Comparison of ENCODE assay signal across 8 cellular contexts in genomic region chr12:112126000-112126431, GRCh38. TPM values are rescaled to one million over a fixed set of nuclear protein-coding genes. Genes with fewer than 3 reads are reported as not detected.
DNase-seq lines count a peak whose midpoint lies in the region; ATAC-seq, FAIRE-seq and TF ChIP-seq lines count a peak whose summit lies in the region.

No MANE protein-coding gene starts in this region.

- no peaks in the 10 kb centered on the region for H3K27me3 ChIP-seq in GM12878 (replicated peaks in 1 of 2; ENCODE audit: control insufficient read depth in 2 of 2, insufficient read depth in 2 of 2, low read length in 1 of 2)
- no peaks in the 10 kb centered on the region for H3K27me3 ChIP-seq in lung (ENCODE audit: control insufficient read depth, insufficient read depth)

- H3K36me3 ChIP-seq in GM12878 (ENCODE audit: control insufficient read depth in 2 of 2, insufficient read depth in 2 of 2, low read length in 1 of 2) = no peaks in the 10 kb centered on the region
- H3K36me3 ChIP-seq in lung (ENCODE audit: control insufficient read depth in 2 of 2, insufficient read depth in 2 of 2, low read length in 2 of 2) = no peaks in the 10 kb centered on the region

- H3K4me2 ChIP-seq in A549 (peak overlapping the region; percentile 75), GM12878 (ENCODE audit: control insufficient read depth, insufficient read depth) (peak overlapping the region; percentile 99)

- BruUV-seq in GM12878 (replicated peaks; lab: Mats Ljungman, UMichigan) = no TSS peak

- TF ChIP-seq CTCF in A549 (IDR thresholded peaks at IDR 0.05) (no peak), GM12878 (IDR thresholded peaks at IDR 0.05 in 2 of 3, conservative IDR thresholded peaks at IDR 0.05 in 1 of 3; ENCODE audit: control insufficient read depth in 2 of 3, extremely low read depth in 1 of 3, insufficient read depth in 1 of 3, low read depth in 3 of 3, low read length in 3 of 3) (no peak), lung (IDR thresholded peaks at IDR 0.05; ENCODE audit: control extremely low read depth, extremely low read depth) (no peak)

- POLR2A ChIA-PET in A549 (lab: Yijun Ruan, JAX) (interaction anchor here (0.9 to 1.6 kb wide), 2 partner anchors 17 to 28 kb away, joined by 3 to 16 read pairs; partner anchors contain the start of gene NAA25), HEK293T (lab: Yijun Ruan, JAX) (interaction anchor here (0.9 to 2.8 kb wide), 4 partner anchors 9 to 38 kb away, joined by 3 to 36 read pairs (median 16); partner anchors contain the start of gene NAA25), GM12878 (lab: Charles Lee) (interaction anchor here (0.9 to 11.5 kb wide), 9 partner anchors 10 to 261 kb away, joined by 3 to 161 read pairs (median 6); partner anchors contain the start of gene NAA25)

- TF ChIP-seq POLR2A in A549 (IDR thresholded peaks at IDR 0.05; ENCODE audit: low read length) = no peak
- no peak for TF ChIP-seq POLR2A in GM12878 (IDR thresholded peaks at IDR 0.05; ENCODE audit: low read depth, low read length)

- no peak for FAIRE-seq in A549 (lab: Jason Lieb, UNC)
- FAIRE-seq in GM12878 (lab: Jason Lieb, UNC) = no peak

- H3K9me3 ChIP-seq in A549 (no peaks in the 10 kb centered on the region), GM12878 (replicated peaks; ENCODE audit: control insufficient read depth, insufficient read depth, low read length) (no peaks in the 10 kb centered on the region), lung (ENCODE audit: control insufficient read depth in 2 of 2, insufficient read depth in 1 of 2, low read length in 1 of 2) (no peaks in the 10 kb centered on the region)

- CTCF ChIA-PET in A549 (lab: Yijun Ruan, JAX) = interaction anchor here (0.6 to 4.2 kb wide), 7 partner anchors 9 to 261 kb away, joined by 3 to 21 read pairs (median 3); partner anchors contain the start of gene NAA25
- CTCF ChIA-PET in HEK293T (lab: Yijun Ruan, JAX) = no interaction called here
- CTCF ChIA-PET in GM12878 (lab: Yijun Ruan, JAX) = interaction anchor here (0.8 to 2.1 kb wide), 8 partner anchors 9 to 181 kb away, joined by 3 to 7 read pairs (median 4); partner anchors contain the start of genes ERP29 and TMEM116

- no peak for TF ChIP-seq RAD21 in A549 (conservative IDR thresholded peaks at IDR 0.05 in 1 of 2, IDR thresholded peaks at IDR 0.05 in 1 of 2)
- no peak for TF ChIP-seq RAD21 in GM12878 (IDR thresholded peaks at IDR 0.05; ENCODE audit: insufficient read depth, low read depth, low read length)

- no peak for ATAC-seq in A549
- peak; percentile 7; the same call in 2 of the 3 replicates for ATAC-seq in GM12878
- no peak for ATAC-seq in lung (ENCODE audit: insufficient read depth, low FRiP score)

- 34% methylated on average over 24 of the region's 25 CpGs for WGBS in A549 (ENCODE audit: missing lambda C conversion rate)
- WGBS in GM12878 (ENCODE audit: insufficient coverage, insufficient replicate concordance, low lambda C conversion rate, missing lambda C conversion rate) = under 1% methylated on average over 25 of the region's 25 CpGs
- 3% methylated on average over 25 of the region's 25 CpGs for WGBS in lung, 2 donors

- in situ Hi-C loops in GM12878 (cut with MboI) = no loop called here

- RAD21 ChIA-PET in GM12878 (lab: Charles Lee; ENCODE audit: unreplicated experiment) = interaction anchor here (1.3 to 2.8 kb wide), 7 partner anchors 9 to 112 kb away, joined by 4 to 23 read pairs (median 7); partner anchors contain the start of genes ERP29 and TMEM116

- H3K4me3 ChIP-seq in A549 = peak overlapping the region; percentile 78
- H3K4me3 ChIP-seq in GM12878 = peak overlapping the region; percentile 98
- peak overlapping the region; percentile 95 for H3K4me3 ChIP-seq in lung

- H4K20me1 ChIP-seq in GM12878 (ENCODE audit: control insufficient read depth, insufficient read depth) = no peaks in the 10 kb centered on the region

- peak overlapping the region; percentile 92 for H3K9ac ChIP-seq in GM12878 (ENCODE audit: control insufficient read depth, insufficient read depth, low read length)

- intact Hi-C loops in GM12878 (cut with micrococcal nuclease; ENCODE audit: unreplicated experiment) = loop anchor here (5.0 kb wide), 1 partner anchor 114 kb away; the partner anchor contains the start of genes ERP29 and TMEM116

- DNase-seq in A549 (ENCODE audit: low read depth in 1 of 2, low spot score in 1 of 2) (no peak), HEK293T (ENCODE audit: extremely low spot score) (no peak), GM12878 (ENCODE audit: low read depth, low spot score) (no peak), lung (ENCODE audit: low spot score) (no peak), ureter (ENCODE audit: low spot score) (peak; percentile 40), NCI-H2171 treated with DMSO at 0.1 percent for 48 hours (lab: John Stamatoyannopoulos, UW) (no peak), islet precursor cell (no peak)
- DNase-seq in activated CD4-positive, alpha-beta T cell treated with anti-CD3 and anti-CD28 coated beads, Interleukin-2, amount 50 U/mL, for 4 hours = no peak

- TF ChIP-seq EP300 in A549 (IDR thresholded peaks at IDR 0.05) = no peak
- TF ChIP-seq EP300 in GM12878 (IDR thresholded peaks at IDR 0.05; ENCODE audit: borderline replicate concordance in 1 of 2, control insufficient read depth in 1 of 2, low read depth in 2 of 2, low read length in 2 of 2) = no peak

- H2AFZ ChIP-seq in GM12878 (ENCODE audit: control insufficient read depth, low read depth, low read length) = peak overlapping the region; percentile 83; the same call in 1 of the 2 replicates

- H3K27ac ChIP-seq in A549 = peak overlapping the region; percentile 75 to 86
- H3K27ac ChIP-seq in GM12878 (ENCODE audit: control insufficient read depth, insufficient read depth) = peak overlapping the region; percentile 72
- H3K27ac ChIP-seq in lung (ENCODE audit: low read depth in 1 of 2, low read length in 1 of 2) = peak overlapping the region; percentile 92 to 96

- H3K4me1 ChIP-seq in A549 (peaks cover 66% of the 10 kb centered on the region), GM12878 (ENCODE audit: control insufficient read depth, insufficient read depth, low read length) (peaks cover 19% of the 10 kb centered on the region), lung (ENCODE audit: control insufficient read depth in 2 of 2, insufficient read depth in 2 of 2, low read length in 2 of 2) (peaks cover 11 to 29% of the 10 kb centered on the region in 2 donors)

- H3K79me2 ChIP-seq in GM12878 (ENCODE audit: control insufficient read depth, insufficient read depth, low read length) = peaks cover 51% of the 10 kb centered on the region

- SMC1A ChIA-PET in GM12878 (lab: Charles Lee; ENCODE audit: uncharacterized antibody, unreplicated experiment) = interaction anchor here (0.8 to 6.6 kb wide), 11 partner anchors 9 to 285 kb away, joined by 3 to 72 read pairs (median 3); partner anchors contain the start of gene NAA25

RNA-seq across cellular contexts. Expression of gene TRAFD1, which starts 0.7 kb away (rescaled TPM):
- polyA plus RNA-seq in A549 (2011; rRNA removed) = 23.3 and 33.1 TPM in 2 replicates
- polyA plus RNA-seq in A549 (2012; cell fraction: cytosol; rRNA removed) = 12.0 and 14.4 TPM in 2 replicates
- polyA plus RNA-seq in A549 (2012; cell fraction: nucleus; rRNA removed) = 12.7 and 19.3 TPM in 2 replicates
- polyA plus RNA-seq in A549 (2017; fragmentation: RNase III; extraction: RNeasy Plus Mini Kit Qiagen cat#74134 plus additional on column Dnase treatment) = 30.2 to 44.1 TPM (median 41.1 TPM) in 3 replicates
- 20.1 and 21.2 TPM in 2 replicates for polyA minus RNA-seq in A549 (2011; rRNA and poly(A)+ RNA removed)
- 62.9 and 82.2 TPM in 2 replicates for total RNA-seq in GM12878 (2013; cell fraction: nucleolus; rRNA removed)
- total RNA-seq in GM12878 (2014; rRNA removed) = 45.9 and 52.9 TPM in 2 replicates
- total RNA-seq in GM12878 (2014; rRNA removed; fragmentation: Illumina TruSeq; extraction: Trizol) = 37.2 and 37.5 TPM in 2 replicates
- total RNA-seq in GM12878 (2021) = 44.6 and 44.8 TPM in 2 replicates
- polyA plus RNA-seq in GM12878 (2011; ENCODE audit: low read depth) = 29.9 TPM
- polyA plus RNA-seq in GM12878 (2011; rRNA removed) = 49.1 and 58.4 TPM in 2 replicates
- 45.8 and 46.9 TPM in 2 replicates for polyA plus RNA-seq in GM12878 (2011; cell fraction: cytosol; rRNA removed)
- 51.5 TPM in 2 replicates for polyA plus RNA-seq in GM12878 (2011; cell fraction: nucleus; rRNA removed)
- 34.5 and 36.2 TPM in 2 replicates for polyA plus RNA-seq in GM12878 (2012)
- 54.7 and 69.1 TPM in 2 replicates for polyA plus RNA-seq in GM12878 (2014; fragmentation: Illumina TruSeq; extraction: Trizol)
- polyA plus RNA-seq in GM12878 (2014; fragmentation: Nextera tagmentation; extraction: Ambion mirVana) = 10 to 100 TPM; 42.3 to 43.8 TPM
- 39.3 and 46.6 TPM in 2 replicates for polyA plus RNA-seq in GM12878 (2014; rRNA removed)
- 10 to 100 TPM; 54.4 to 55.5 TPM for polyA plus RNA-seq in GM12878 (2016; fragmentation: Nextera tagmentation; extraction: Ambion mirVana)
- 53.7 and 55.7 TPM in 2 replicates for polyA minus RNA-seq in GM12878 (2011; rRNA and poly(A)+ RNA removed)
- polyA minus RNA-seq in GM12878 (2011; cell fraction: cytosol; rRNA and poly(A)+ RNA removed) = 14.2 and 16.3 TPM in 2 replicates
- polyA minus RNA-seq in GM12878 (2011; cell fraction: nucleus; rRNA and poly(A)+ RNA removed) = 19.3 and 19.7 TPM in 2 replicates
- total RNA-seq in lung = 10 to 100 TPM; 37.1 to 43.1 TPM
- polyA plus RNA-seq in lung = 10 to 100 TPM; 16.9 to 38.5 TPM
- total RNA-seq in ureter = 37.0 TPM

RNA-seq across cellular contexts. Expression of gene NAA25, which starts 17.4 kb away (rescaled TPM):
- polyA plus RNA-seq in A549 (2011; rRNA removed) (41.4 and 49.3 TPM in 2 replicates), A549 (2017; fragmentation: RNase III; extraction: RNeasy Plus Mini Kit Qiagen cat#74134 plus additional on column Dnase treatment) (21.3 to 21.9 TPM (median 21.5 TPM) in 3 replicates), GM12878 (2011; rRNA removed) (29.3 and 34.8 TPM in 2 replicates), GM12878 (2014; fragmentation: Illumina TruSeq; extraction: Trizol) (36.5 and 38.8 TPM in 2 replicates), GM12878 (2014; fragmentation: Nextera tagmentation; extraction: Ambion mirVana) (10 to 100 TPM; 15.0 to 32.1 TPM), GM12878 (2014; rRNA removed) (18.5 and 20.5 TPM in 2 replicates), GM12878 (2016; fragmentation: Nextera tagmentation; extraction: Ambion mirVana) (10 to 100 TPM; 29.5 to 33.6 TPM), lung (1 to 10 TPM; 6.2 to 6.7 TPM)
- 6.6 and 7.4 TPM in 2 replicates for polyA plus RNA-seq in A549 (2012; cell fraction: cytosol; rRNA removed)
- polyA plus RNA-seq in A549 (2012; cell fraction: nucleus; rRNA removed) = 9.7 and 16.5 TPM in 2 replicates
- 30.5 and 33.6 TPM in 2 replicates for polyA minus RNA-seq in A549 (2011; rRNA and poly(A)+ RNA removed)
- total RNA-seq in GM12878 (2013; cell fraction: nucleolus; rRNA removed) = 178 and 182 TPM in 2 replicates
- total RNA-seq in GM12878 (2014; rRNA removed) (23.4 and 28.1 TPM in 2 replicates), GM12878 (2014; rRNA removed; fragmentation: Illumina TruSeq; extraction: Trizol) (28.3 and 30.3 TPM in 2 replicates), GM12878 (2021) (34.1 and 39.2 TPM in 2 replicates), lung (10 to 100 TPM; 32.2 to 38.5 TPM), ureter (60.0 TPM)
- 7.2 TPM for polyA plus RNA-seq in GM12878 (2011; ENCODE audit: low read depth)
- polyA plus RNA-seq in GM12878 (2011; cell fraction: cytosol; rRNA removed) = 9.6 and 14.6 TPM in 2 replicates
- 18.1 and 20.0 TPM in 2 replicates for polyA plus RNA-seq in GM12878 (2011; cell fraction: nucleus; rRNA removed)
- polyA plus RNA-seq in GM12878 (2012) = 9.9 and 11.0 TPM in 2 replicates
- polyA minus RNA-seq in GM12878 (2011; rRNA and poly(A)+ RNA removed) = 31.2 and 63.1 TPM in 2 replicates
- polyA minus RNA-seq in GM12878 (2011; cell fraction: cytosol; rRNA and poly(A)+ RNA removed) = 12.0 and 15.3 TPM in 2 replicates
- 15.4 and 28.5 TPM in 2 replicates for polyA minus RNA-seq in GM12878 (2011; cell fraction: nucleus; rRNA and poly(A)+ RNA removed)
